In genomic region chr3:50623840-50624474, GRCh38 we compare ENCODE assay signal across 8 cellular contexts. TPM values are rescaled to one million over a fixed set of nuclear protein-coding genes. Genes with fewer than 3 reads are reported as not detected.
DNase-seq lines count a peak whose midpoint lies in the region; ATAC-seq and FAIRE-seq lines count a peak whose summit lies in the region.

No MANE protein-coding gene starts in this region.

- no peaks in the 10 kb centered on the region for H3K27me3 Mint-ChIP-seq in IgD-negative memory B cell
- no peaks in the 10 kb centered on the region for H3K27me3 Mint-ChIP-seq in activated naive CD8-positive, alpha-beta T cell treated with anti-CD3 and anti-CD28 coated beads, Interleukin-2, amount 50 U/mL, for 24 hours

- peaks cover 5% of the 10 kb centered on the region for H3K36me3 Mint-ChIP-seq in IgD-negative memory B cell
- H3K36me3 Mint-ChIP-seq in activated naive CD8-positive, alpha-beta T cell treated with anti-CD3 and anti-CD28 coated beads, Interleukin-2, amount 50 U/mL, for 24 hours (ENCODE audit: low read depth) = peaks cover 52% of the 10 kb centered on the region

- H3K4me3 ChIP-seq in small intestine (ENCODE audit: low read depth in 1 of 2, low read length in 2 of 2) = no peak overlapping the region

- H3K4me3 Mint-ChIP-seq in IgD-negative memory B cell = peak overlapping the region in 2 of 4 donors; percentile 48 to 89
- H3K4me3 Mint-ChIP-seq in activated naive CD8-positive, alpha-beta T cell treated with anti-CD3 and anti-CD28 coated beads, Interleukin-2, amount 50 U/mL, for 24 hours = peak overlapping the region; percentile 70

- H3K9me3 ChIP-seq in small intestine (ENCODE audit: control insufficient read depth, low read depth) = no peaks in the 10 kb centered on the region

- H3K4me1 ChIP-seq in small intestine (ENCODE audit: control insufficient read depth in 2 of 2, insufficient read depth in 1 of 2, low read depth in 1 of 2, low read length in 1 of 2) = peaks cover 0 to 11% of the 10 kb centered on the region in 2 donors

- no peaks in the 10 kb centered on the region for H3K36me3 ChIP-seq in small intestine (ENCODE audit: control insufficient read depth in 2 of 2, insufficient read depth in 2 of 2, low read length in 2 of 2)

- peak overlapping the region; percentile 4 to 65 (median 57) for H3K27ac Mint-ChIP-seq in IgD-negative memory B cell
- peak overlapping the region; percentile 92 for H3K27ac Mint-ChIP-seq in activated naive CD8-positive, alpha-beta T cell treated with anti-CD3 and anti-CD28 coated beads, Interleukin-2, amount 50 U/mL, for 24 hours

- no peaks in the 10 kb centered on the region for H3K9me3 Mint-ChIP-seq in IgD-negative memory B cell
- H3K9me3 Mint-ChIP-seq in activated naive CD8-positive, alpha-beta T cell treated with anti-CD3 and anti-CD28 coated beads, Interleukin-2, amount 50 U/mL, for 24 hours = no peaks in the 10 kb centered on the region

- DNase-seq in GM19238 (ENCODE audit: insufficient read length, low spot score) (peak; percentile 24), NCI-H1417 treated with DMSO at 0.1 percent for 48 hours (lab: John Stamatoyannopoulos, UW) (no peak), SK-N-DZ (ENCODE audit: low spot score) (no peak), small intestine (no peak)
- peak; percentile 72 for DNase-seq in activated naive CD8-positive, alpha-beta T cell treated with anti-CD3 and anti-CD28 coated beads, Interleukin-2, amount 50 U/mL, for 24 hours
- peak; percentile 40 for DNase-seq in stimulated activated CD4-positive, alpha-beta T cell treated with anti-CD3 and anti-CD28 coated beads, Interleukin-4, amount 100 ng/mL, for 1 hour

- peak overlapping the region in 1 of 2 donors; percentile 12 for H3K27ac ChIP-seq in small intestine (ENCODE audit: low read depth in 1 of 2, low read length in 1 of 2)

- FAIRE-seq in small intestine (lab: Jason Lieb, UNC) = no peak

- peak; percentile 84 for ATAC-seq in activated naive CD8-positive, alpha-beta T cell treated with anti-CD3 and anti-CD28 coated beads, Interleukin-2, amount 50 U/mL, for 24 hours
- ATAC-seq in HG02870 (IDR thresholded peaks at IDR 0.05; ENCODE audit: unreplicated experiment) = no peak

- peaks cover 24 to 33% (median 32%) of the 10 kb centered on the region in 3 donors for H3K4me1 Mint-ChIP-seq in IgD-negative memory B cell
- peaks cover 92% of the 10 kb centered on the region for H3K4me1 Mint-ChIP-seq in activated naive CD8-positive, alpha-beta T cell treated with anti-CD3 and anti-CD28 coated beads, Interleukin-2, amount 50 U/mL, for 24 hours

- H3K27me3 ChIP-seq in small intestine (ENCODE audit: control insufficient read depth in 2 of 2, insufficient read depth in 2 of 2, low read length in 2 of 2) = no peaks in the 10 kb centered on the region

- WGBS in small intestine, 3 donors = 45 to 68% (median 50%) methylated on average over 6 of the region's 6 CpGs

RNA-seq across cellular contexts. Expression of gene MAPKAPK3, which starts 7.0 kb away (rescaled TPM):
- polyA plus RNA-seq in IgD-negative memory B cell = 23.7 TPM
- 32.9 and 33.0 TPM in 2 replicates for polyA plus RNA-seq in SK-N-DZ (2014; cell fraction: cytosol; rRNA removed)
- polyA plus RNA-seq in SK-N-DZ (2014; cell fraction: nucleus; rRNA removed) = 17.7 and 25.3 TPM in 2 replicates
- polyA plus RNA-seq in small intestine = 10 to 100 TPM; 28.2 to 34.4 (median 28.6) TPM

RNA-seq across cellular contexts. Expression of gene CISH, which starts 12.4 kb away (rescaled TPM):
- polyA plus RNA-seq in IgD-negative memory B cell (3.1 TPM), small intestine (1 to 10 TPM; 4.8 to 7.8 (median 6.9) TPM)
- polyA plus RNA-seq in SK-N-DZ (2014; cell fraction: cytosol; rRNA removed) = 0.96 and 1.5 TPM in 2 replicates
- 0.79 and 2.1 TPM in 2 replicates for polyA plus RNA-seq in SK-N-DZ (2014; cell fraction: nucleus; rRNA removed)

RNA-seq across cellular contexts. Expression of gene DOCK3, which starts 50.8 kb away (rescaled TPM):
- polyA plus RNA-seq in IgD-negative memory B cell (not detected), small intestine (under 1 TPM in 1 of 3 donors, not detected in 2; 0.34 TPM)
- polyA plus RNA-seq in SK-N-DZ (2014; cell fraction: cytosol; rRNA removed) = 1.4 and 2.9 TPM in 2 replicates
- polyA plus RNA-seq in SK-N-DZ (2014; cell fraction: nucleus; rRNA removed) = 7.7 and 13.9 TPM in 2 replicates

RNA-seq across cellular contexts. Expression of gene HEMK1, which starts 54.6 kb away (rescaled TPM):
- polyA plus RNA-seq in IgD-negative memory B cell (30.5 TPM), small intestine (10 to 100 TPM; 13.9 to 18.1 (median 13.9) TPM)
- polyA plus RNA-seq in SK-N-DZ (2014; cell fraction: cytosol; rRNA removed) = 17.7 and 19.0 TPM in 2 replicates
- polyA plus RNA-seq in SK-N-DZ (2014; cell fraction: nucleus; rRNA removed) = 37.5 and 42.6 TPM in 2 replicates

RNA-seq across cellular contexts. Expression of gene C3orf18, which starts 56.4 kb away (rescaled TPM):
- polyA plus RNA-seq in IgD-negative memory B cell = 7.9 TPM
- 10.7 and 14.0 TPM in 2 replicates for polyA plus RNA-seq in SK-N-DZ (2014; cell fraction: cytosol; rRNA removed)
- polyA plus RNA-seq in SK-N-DZ (2014; cell fraction: nucleus; rRNA removed) = 16.2 and 26.7 TPM in 2 replicates
- polyA plus RNA-seq in small intestine = 1 to 10 TPM; 1.1 to 3.9 (median 1.9) TPM

Comparison
In these comparisons a context has a peak if more than half of its experiments do, and no peak if none do; other contexts are left out.
1. DNase-seq: peak in GM19238 (single experiment), activated naive CD8-positive, alpha-beta T cell treated with anti-CD3 and anti-CD28 coated beads, Interleukin-2, amount 50 U/mL, for 24 hours (single experiment) and stimulated activated CD4-positive, alpha-beta T cell treated with anti-CD3 and anti-CD28 coated beads, Interleukin-4, amount 100 ng/mL, for 1 hour (single experiment); none in NCI-H1417 treated with DMSO at 0.1 percent for 48 hours (single experiment), SK-N-DZ (single experiment) and small intestine (single experiment).